In the genomic region with DNA sequence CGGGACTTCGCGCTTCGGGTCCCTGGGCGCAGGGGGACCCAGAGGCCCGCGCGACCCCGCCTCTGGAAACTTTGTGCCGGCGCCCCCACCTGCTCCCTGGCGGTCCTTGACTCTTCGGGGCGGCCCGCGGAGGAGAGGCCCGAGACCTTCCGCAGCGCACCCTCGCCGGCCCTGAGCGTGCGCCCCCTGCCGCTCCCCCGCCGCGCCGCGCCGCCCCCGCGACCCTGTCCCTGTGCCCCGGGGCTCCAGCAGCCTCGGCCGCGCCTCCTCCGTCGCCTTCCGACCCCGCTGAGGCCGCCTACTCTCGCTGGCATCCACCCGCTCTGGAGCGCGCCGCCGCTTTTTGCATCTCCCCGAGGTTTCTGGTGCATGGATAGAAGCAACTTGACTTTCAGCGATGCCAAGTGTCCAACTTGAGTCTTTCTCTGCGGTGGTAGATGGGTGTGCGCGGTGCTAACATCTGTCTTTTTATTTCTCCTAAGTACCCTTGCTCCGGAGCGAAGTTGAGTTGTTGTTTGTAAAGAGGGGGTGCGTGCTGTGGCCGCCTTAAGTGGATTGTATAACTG, we compare ENCODE assay signal across 8 cellular contexts. TPM values are rescaled to one million over a fixed set of nuclear protein-coding genes. Genes with fewer than 3 reads are reported as not detected.
A peak's percentile ranks its signal among the peaks of the same experiment; 100 is the strongest.
DNase-seq lines count a peak whose midpoint lies in the region; ATAC-seq and TF ChIP-seq lines count a peak whose summit lies in the region.

No MANE protein-coding gene starts in this region.

- no peaks in the 10 kb centered on the region for H3K36me3 ChIP-seq in Peyer's patch

- ATAC-seq in GM19043 (IDR thresholded peaks at IDR 0.05; ENCODE audit: low read depth, unreplicated experiment) (peak; percentile 34), HG03432 (IDR thresholded peaks at IDR 0.05; ENCODE audit: unreplicated experiment) (peak; percentile 51), omental fat pad (ENCODE audit: low FRiP score) (peak; percentile 10)

- H3K27me3 ChIP-seq in Peyer's patch, result no peaks in the 10 kb centered on the region

- TF ChIP-seq CTCF in Peyer's patch (IDR thresholded peaks at IDR 0.05) (peak in 4 of 6 experiments; percentile 22 to 32 (median 28)), omental fat pad (IDR thresholded peaks at IDR 0.05) (no peak)

- H3K4me3 ChIP-seq in Peyer's patch, result peak overlapping the region; percentile 68 to 93 (median 70)

- TF ChIP-seq POLR2A in Peyer's patch (IDR thresholded peaks at IDR 0.05), result no peak

- no peaks in the 10 kb centered on the region for H3K9me3 ChIP-seq in Peyer's patch

- H3K4me1 ChIP-seq in Peyer's patch, result peaks cover 0 to 19% (median 0%) of the 10 kb centered on the region in 4 donors

- DNase-seq in CD1c-positive myeloid dendritic cell (ENCODE audit: extremely low spot score) (peak; percentile 65), Peyer's patch (peak; percentile 57 to 85 (median 69)), foreskin melanocyte (peak; percentile 58), omental fat pad (ENCODE audit: low spot score) (no peak)
- DNase-seq in activated T-helper 9 cell treated with anti-CD3 and anti-CD28 coated beads, Interleukin-2, amount 50 U/mL, for 16 hours (ENCODE audit: low read depth), result peak; percentile 56

- H3K27ac ChIP-seq in Peyer's patch, result peak overlapping the region; percentile 69 to 90 (median 84)
- peak overlapping the region; percentile 33 for H3K27ac ChIP-seq in temporal lobe (ENCODE audit: low read depth, low read length)

RNA-seq across cellular contexts. Expression of a gene that starts 0.4 kb away (rescaled TPM):
- total RNA-seq in Peyer's patch (1 to 10 TPM; 2.2 to 2.7 (median 2.6) TPM), omental fat pad (10 to 100 TPM; 12.6 to 65.7 (median 30.6) TPM), temporal lobe (9.1 TPM)

Comparison
In these comparisons a context has a peak if more than half of its experiments do, and no peak if none do; other contexts are left out.
1. CTCF ChIP-seq: peak in Peyer's patch (4 of 6); none in omental fat pad (0 of 3).
2. Peak in every context shown above with its lines, with median percentiles within 50 percentile points of each other: ATAC-seq.